Comparison of ENCODE assay signal across 2 cellular contexts in the genomic region with DNA sequence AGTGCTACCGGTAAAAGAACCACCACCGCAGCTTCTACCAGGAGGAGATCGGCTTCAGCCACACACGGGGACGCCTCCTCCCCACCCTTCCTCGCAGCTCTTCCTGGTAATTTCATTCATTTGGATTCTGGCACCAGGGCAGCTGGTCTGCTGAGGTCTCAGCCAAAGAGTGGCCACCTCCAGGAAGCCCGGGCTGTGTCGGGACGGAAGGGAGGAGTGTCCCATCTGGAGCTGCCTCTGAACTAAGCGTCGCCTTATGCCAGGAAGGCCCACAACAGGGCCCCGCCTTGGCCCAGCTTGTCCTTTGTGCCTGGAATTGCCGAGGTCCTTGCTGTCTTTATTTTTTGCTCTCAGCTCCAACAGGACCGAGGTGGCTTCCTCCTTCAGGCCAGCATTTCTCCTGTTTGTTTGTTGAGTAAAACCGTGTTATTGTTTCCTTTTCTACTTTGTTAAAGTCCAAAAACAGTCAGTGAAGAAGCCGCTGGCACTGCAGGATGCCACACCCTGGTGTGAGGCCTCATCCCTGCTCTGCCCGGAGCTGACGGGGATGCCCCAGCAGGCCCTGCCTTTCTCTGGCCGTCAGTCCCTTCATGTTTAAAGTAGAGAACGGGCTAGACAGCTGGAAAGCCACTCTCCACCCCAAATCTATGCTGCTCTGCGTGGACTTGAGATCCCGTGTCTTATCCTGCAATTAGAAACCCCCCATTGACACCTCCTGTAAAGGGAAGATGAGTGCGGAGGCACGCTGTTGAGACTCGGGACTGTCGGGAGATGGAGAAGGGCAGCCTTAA.
TF ChIP-seq lines count a peak whose summit lies in the region.

No MANE protein-coding gene starts in this region.

TF ChIP-seq in liver, 16 proteins besides CTCF, POLR2A, EP300 and RAD21:
- TF ChIP-seq NR2F2 (IDR thresholded peaks at IDR 0.05): peak; percentile 59
- TF ChIP-seq ZBTB33 (IDR thresholded peaks at IDR 0.05): no peak
- TF ChIP-seq SP1 (IDR thresholded peaks at IDR 0.05): peak; percentile 34

TF ChIP-seq in HepG2, 621 proteins besides CTCF, POLR2A, EP300 and RAD21:
- TF ChIP-seq, protein P1, sequence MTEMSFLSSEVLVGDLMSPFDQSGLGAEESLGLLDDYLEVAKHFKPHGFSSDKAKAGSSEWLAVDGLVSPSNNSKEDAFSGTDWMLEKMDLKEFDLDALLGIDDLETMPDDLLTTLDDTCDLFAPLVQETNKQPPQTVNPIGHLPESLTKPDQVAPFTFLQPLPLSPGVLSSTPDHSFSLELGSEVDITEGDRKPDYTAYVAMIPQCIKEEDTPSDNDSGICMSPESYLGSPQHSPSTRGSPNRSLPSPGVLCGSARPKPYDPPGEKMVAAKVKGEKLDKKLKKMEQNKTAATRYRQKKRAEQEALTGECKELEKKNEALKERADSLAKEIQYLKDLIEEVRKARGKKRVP (CRISPR knock-in tag; IDR thresholded peaks at IDR 0.05): no peak
- TF ChIP-seq RFXAP (CRISPR knock-in tag; IDR thresholded peaks at IDR 0.05; ENCODE audit: borderline replicate concordance) (no peak), ZNF543 (CRISPR knock-in tag; IDR thresholded peaks at IDR 0.05) (no peak), GTF2F1 (IDR thresholded peaks at IDR 0.05; ENCODE audit: low read length) (no peak), ZBTB33 (CRISPR knock-in tag; IDR thresholded peaks at IDR 0.05) (no peak), IRF9 (CRISPR knock-in tag; IDR thresholded peaks at IDR 0.05; ENCODE audit: borderline replicate concordance) (no peak), TBP (CRISPR knock-in tag; IDR thresholded peaks at IDR 0.05) (no peak), GPN1 (CRISPR knock-in tag; IDR thresholded peaks at IDR 0.05; ENCODE audit: borderline replicate concordance) (no peak), ZNF362 (CRISPR knock-in tag; IDR thresholded peaks at IDR 0.05; ENCODE audit: borderline replicate concordance) (no peak), MXD4 (CRISPR knock-in tag; IDR thresholded peaks at IDR 0.05) (no peak), PAXIP1 (CRISPR knock-in tag; conservative IDR thresholded peaks at IDR 0.05) (no peak), HHEX (CRISPR knock-in tag; IDR thresholded peaks at IDR 0.05) (no peak), PHF20 (CRISPR knock-in tag; IDR thresholded peaks at IDR 0.05) (no peak), RBM22 (optimal IDR thresholded peaks at IDR 0.05; ENCODE audit: low read length) (no peak), HNRNPUL1 (IDR thresholded peaks at IDR 0.05; ENCODE audit: low read depth, low read length) (no peak), ZNF766 (CRISPR knock-in tag; IDR thresholded peaks at IDR 0.05; ENCODE audit: borderline replicate concordance) (no peak), ZMAT5 (CRISPR knock-in tag; IDR thresholded peaks at IDR 0.05; ENCODE audit: borderline replicate concordance, low read depth) (no peak)
- TF ChIP-seq, protein P2, sequence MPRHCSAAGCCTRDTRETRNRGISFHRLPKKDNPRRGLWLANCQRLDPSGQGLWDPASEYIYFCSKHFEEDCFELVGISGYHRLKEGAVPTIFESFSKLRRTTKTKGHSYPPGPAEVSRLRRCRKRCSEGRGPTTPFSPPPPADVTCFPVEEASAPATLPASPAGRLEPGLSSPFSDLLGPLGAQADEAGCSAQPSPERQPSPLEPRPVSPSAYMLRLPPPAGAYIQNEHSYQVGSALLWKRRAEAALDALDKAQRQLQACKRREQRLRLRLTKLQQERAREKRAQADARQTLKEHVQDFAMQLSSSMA (CRISPR knock-in tag; IDR thresholded peaks at IDR 0.05): no peak
- TF ChIP-seq, protein P3, sequence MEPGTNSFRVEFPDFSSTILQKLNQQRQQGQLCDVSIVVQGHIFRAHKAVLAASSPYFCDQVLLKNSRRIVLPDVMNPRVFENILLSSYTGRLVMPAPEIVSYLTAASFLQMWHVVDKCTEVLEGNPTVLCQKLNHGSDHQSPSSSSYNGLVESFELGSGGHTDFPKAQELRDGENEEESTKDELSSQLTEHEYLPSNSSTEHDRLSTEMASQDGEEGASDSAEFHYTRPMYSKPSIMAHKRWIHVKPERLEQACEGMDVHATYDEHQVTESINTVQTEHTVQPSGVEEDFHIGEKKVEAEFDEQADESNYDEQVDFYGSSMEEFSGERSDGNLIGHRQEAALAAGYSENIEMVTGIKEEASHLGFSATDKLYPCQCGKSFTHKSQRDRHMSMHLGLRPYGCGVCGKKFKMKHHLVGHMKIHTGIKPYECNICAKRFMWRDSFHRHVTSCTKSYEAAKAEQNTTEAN (CRISPR knock-in tag; conservative IDR thresholded peaks at IDR 0.05): no peak
- TF ChIP-seq, protein P4, sequence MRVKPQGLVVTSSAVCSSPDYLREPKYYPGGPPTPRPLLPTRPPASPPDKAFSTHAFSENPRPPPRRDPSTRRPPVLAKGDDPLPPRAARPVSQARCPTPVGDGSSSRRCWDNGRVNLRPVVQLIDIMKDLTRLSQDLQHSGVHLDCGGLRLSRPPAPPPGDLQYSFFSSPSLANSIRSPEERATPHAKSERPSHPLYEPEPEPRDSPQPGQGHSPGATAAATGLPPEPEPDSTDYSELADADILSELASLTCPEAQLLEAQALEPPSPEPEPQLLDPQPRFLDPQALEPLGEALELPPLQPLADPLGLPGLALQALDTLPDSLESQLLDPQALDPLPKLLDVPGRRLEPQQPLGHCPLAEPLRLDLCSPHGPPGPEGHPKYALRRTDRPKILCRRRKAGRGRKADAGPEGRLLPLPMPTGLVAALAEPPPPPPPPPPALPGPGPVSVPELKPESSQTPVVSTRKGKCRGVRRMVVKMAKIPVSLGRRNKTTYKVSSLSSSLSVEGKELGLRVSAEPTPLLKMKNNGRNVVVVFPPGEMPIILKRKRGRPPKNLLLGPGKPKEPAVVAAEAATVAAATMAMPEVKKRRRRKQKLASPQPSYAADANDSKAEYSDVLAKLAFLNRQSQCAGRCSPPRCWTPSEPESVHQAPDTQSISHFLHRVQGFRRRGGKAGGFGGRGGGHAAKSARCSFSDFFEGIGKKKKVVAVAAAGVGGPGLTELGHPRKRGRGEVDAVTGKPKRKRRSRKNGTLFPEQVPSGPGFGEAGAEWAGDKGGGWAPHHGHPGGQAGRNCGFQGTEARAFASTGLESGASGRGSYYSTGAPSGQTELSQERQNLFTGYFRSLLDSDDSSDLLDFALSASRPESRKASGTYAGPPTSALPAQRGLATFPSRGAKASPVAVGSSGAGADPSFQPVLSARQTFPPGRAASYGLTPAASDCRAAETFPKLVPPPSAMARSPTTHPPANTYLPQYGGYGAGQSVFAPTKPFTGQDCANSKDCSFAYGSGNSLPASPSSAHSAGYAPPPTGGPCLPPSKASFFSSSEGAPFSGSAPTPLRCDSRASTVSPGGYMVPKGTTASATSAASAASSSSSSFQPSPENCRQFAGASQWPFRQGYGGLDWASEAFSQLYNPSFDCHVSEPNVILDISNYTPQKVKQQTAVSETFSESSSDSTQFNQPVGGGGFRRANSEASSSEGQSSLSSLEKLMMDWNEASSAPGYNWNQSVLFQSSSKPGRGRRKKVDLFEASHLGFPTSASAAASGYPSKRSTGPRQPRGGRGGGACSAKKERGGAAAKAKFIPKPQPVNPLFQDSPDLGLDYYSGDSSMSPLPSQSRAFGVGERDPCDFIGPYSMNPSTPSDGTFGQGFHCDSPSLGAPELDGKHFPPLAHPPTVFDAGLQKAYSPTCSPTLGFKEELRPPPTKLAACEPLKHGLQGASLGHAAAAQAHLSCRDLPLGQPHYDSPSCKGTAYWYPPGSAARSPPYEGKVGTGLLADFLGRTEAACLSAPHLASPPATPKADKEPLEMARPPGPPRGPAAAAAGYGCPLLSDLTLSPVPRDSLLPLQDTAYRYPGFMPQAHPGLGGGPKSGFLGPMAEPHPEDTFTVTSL (CRISPR knock-in tag; IDR thresholded peaks at IDR 0.05; ENCODE audit: borderline replicate concordance): no peak
